ENCODE assay signal across 9 cellular contexts in genomic region chr3:45551214-45552010, GRCh38. TPM values are rescaled to one million over a fixed set of nuclear protein-coding genes. Genes with fewer than 3 reads are reported as not detected.
DNase-seq lines count a peak whose midpoint lies in the region; ATAC-seq and TF ChIP-seq lines count a peak whose summit lies in the region.
"Had no signal": no experiment of that assay in that cellular context is flagged by ENCODE, and none has a peak within 500 bp of the region (broad histone marks: within the 10 kb centered on the region; RNA-seq: fewer than 3 reads in every experiment).

No MANE protein-coding gene starts in this region.

- H3K27me3 ChIP-seq in H9 (ENCODE audit: insufficient read depth, low read length) (no peaks in the 10 kb centered on the region), right atrium auricular region (no peaks in the 10 kb centered on the region)

- H3K23ac ChIP-seq in H9 (ENCODE audit: insufficient read length, low read depth, low read length): no peak overlapping the region

- peak overlapping the region in 2 of 3 experiments; percentile 61 to 76; a peak in 3 of 7 replicates for H3K27ac Mint-ChIP-seq in H9
- H3K27ac Mint-ChIP-seq in activated T-helper 17 cell treated with anti-CD3 and anti-CD28 coated beads, Interleukin-2, amount 50 U/mL, for 72 hours: no peak overlapping the region
- H3K27ac Mint-ChIP-seq in activated T-helper 1 cell treated with anti-CD3 and anti-CD28 coated beads, Interleukin-12 subunit alpha, Interleukin-12 subunit beta, Interleukin-2, Interleukin-4 antibody, amounts not matched to agents 30 ng/mL and 10 ng/mL and 1 ng/mL, durations not matched to agents 14 hours and 24 hours and 36 hours: no peak overlapping the region
- H3K27ac Mint-ChIP-seq: activated B cell treated with CpG ODN at 0.5 μM for 24 hours had no signal

- no peak overlapping the region for H4K91ac ChIP-seq in H9 (ENCODE audit: insufficient read length, low read depth, low read length)

- ATAC-seq in activated T-helper 17 cell treated with anti-CD3 and anti-CD28 coated beads, Interleukin-2, amount 50 U/mL, for 72 hours (replicated peaks): peak; percentile 61
- ATAC-seq in stimulated activated naive CD8-positive, alpha-beta T cell treated with anti-CD3 and anti-CD28 coated beads, Interleukin-15, Interleukin-2, amounts not matched to agents 100 U/mL and 50 U/mL, for 24 hours: peak; percentile 45
- ATAC-seq in GM21381 (IDR thresholded peaks at IDR 0.05; ENCODE audit: unreplicated experiment) (no peak), HG03159 (IDR thresholded peaks at IDR 0.05; ENCODE audit: unreplicated experiment) (no peak)

- H4K20me1 ChIP-seq in H9 (ENCODE audit: control insufficient read depth, insufficient read depth, insufficient read length): no peaks in the 10 kb centered on the region

- H3K4me3 ChIP-seq in right atrium auricular region: no peak overlapping the region

- no peak overlapping the region for H3K4ac ChIP-seq in H9 (ENCODE audit: low read depth, low read length)

- no peak overlapping the region for H2BK20ac ChIP-seq in H9 (ENCODE audit: low read depth, low read length, poor library complexity, severe bottlenecking)

- H3K9me3 ChIP-seq in H9 (ENCODE audit: control insufficient read depth, low read depth, low read length) (no peaks in the 10 kb centered on the region), right atrium auricular region (no peaks in the 10 kb centered on the region)

- peaks cover 10 to 13% (median 11%) of the 10 kb centered on the region in 3 experiments; a peak in 6 of 7 replicates for H3K36me3 Mint-ChIP-seq in H9 (ENCODE audit: insufficient read depth in 1 of 3, low read depth in 3 of 3)
- H3K36me3 Mint-ChIP-seq in activated T-helper 17 cell treated with anti-CD3 and anti-CD28 coated beads, Interleukin-2, amount 50 U/mL, for 72 hours (ENCODE audit: low read depth): peaks cover 13% of the 10 kb centered on the region
- peaks cover 9% of the 10 kb centered on the region for H3K36me3 Mint-ChIP-seq in activated T-helper 1 cell treated with anti-CD3 and anti-CD28 coated beads, Interleukin-12 subunit alpha, Interleukin-12 subunit beta, Interleukin-2, Interleukin-4 antibody, amounts not matched to agents 30 ng/mL and 10 ng/mL and 1 ng/mL, durations not matched to agents 14 hours and 24 hours and 36 hours (ENCODE audit: low read depth)

- no peak overlapping the region for H3K18ac ChIP-seq in H9 (ENCODE audit: insufficient read length, low read depth, low read length)

- no peaks in the 10 kb centered on the region for H3K36me3 ChIP-seq in right atrium auricular region

- H2BK12ac ChIP-seq in H9 (ENCODE audit: insufficient read length, low read depth, low read length): no peak overlapping the region

- H3K79me1 ChIP-seq in H9 (ENCODE audit: insufficient read depth, low read depth, low read length, poor library complexity, severe bottlenecking): no peaks in the 10 kb centered on the region

- no peak overlapping the region for H2BK120ac ChIP-seq in H9 (ENCODE audit: low read depth, low read length, poor library complexity, severe bottlenecking)

- WGBS in H9 (ENCODE audit: extremely low coverage, insufficient read length, low lambda C conversion rate): no CpG with 5 or more reads among the region's 11 CpGs

- intact Hi-C loops in activated T-helper 1 cell treated with anti-CD3 and anti-CD28 coated beads, Interleukin-12 subunit alpha, Interleukin-12 subunit beta, Interleukin-2, Interleukin-4 antibody, amounts not matched to agents 30 ng/mL and 10 ng/mL and 1 ng/mL, durations not matched to agents 14 hours and 24 hours and 36 hours (cut with micrococcal nuclease): no loop called here
- intact Hi-C loops in head of caudate nucleus (cut with DNase I): no loop called here

- H3K27me3 Mint-ChIP-seq in H9 (ENCODE audit: low read depth): no peaks in the 10 kb centered on the region; the same call in 1 of the 2 replicates
- no peaks in the 10 kb centered on the region for H3K27me3 Mint-ChIP-seq in activated T-helper 17 cell treated with anti-CD3 and anti-CD28 coated beads, Interleukin-2, amount 50 U/mL, for 72 hours
- no peaks in the 10 kb centered on the region for H3K27me3 Mint-ChIP-seq in activated T-helper 1 cell treated with anti-CD3 and anti-CD28 coated beads, Interleukin-12 subunit alpha, Interleukin-12 subunit beta, Interleukin-2, Interleukin-4 antibody, amounts not matched to agents 30 ng/mL and 10 ng/mL and 1 ng/mL, durations not matched to agents 14 hours and 24 hours and 36 hours (ENCODE audit: insufficient read depth)
- H3K27me3 Mint-ChIP-seq: activated B cell treated with CpG ODN at 0.5 μM for 24 hours had no signal

- no peak overlapping the region for H4K5ac ChIP-seq in H9 (ENCODE audit: insufficient read length, low read depth, low read length)

- no peak overlapping the region for H3K56ac ChIP-seq in H9 (ENCODE audit: insufficient read length, low read depth, low read length)

- H3T11ph ChIP-seq in H9 (ENCODE audit: low read length): no peak overlapping the region

- H3K27ac ChIP-seq in H9 (ENCODE audit: insufficient read length, low read depth, low read length): no peak overlapping the region
- peak overlapping the region; percentile 83 to 84 for H3K27ac ChIP-seq in right atrium auricular region

- no peak overlapping the region for H4K8ac ChIP-seq in H9 (replicated peaks; ENCODE audit: insufficient read length, low read depth, low read length)

- no peak overlapping the region for H3K4me2 ChIP-seq in H9 (ENCODE audit: insufficient read depth, insufficient read length, low read length)

- H2BK5ac ChIP-seq in H9 (ENCODE audit: insufficient read length, low read length): no peak overlapping the region

- no peak overlapping the region for H2AFZ ChIP-seq in H9 (ENCODE audit: low read length)

- TF ChIP-seq CTCF in H9 (conservative IDR thresholded peaks at IDR 0.05) (no peak), right atrium auricular region (IDR thresholded peaks at IDR 0.05) (no peak)

- DNase-seq in H9 (no peak), right atrium auricular region (ENCODE audit: low spot score) (peak; percentile 86), head of caudate nucleus (no peak)
- peak; percentile 16 for DNase-seq in stimulated activated naive CD8-positive, alpha-beta T cell treated with anti-CD3 and anti-CD28 coated beads, Interleukin-15, Interleukin-2, amounts not matched to agents 100 U/mL and 50 U/mL, for 24 hours
- no peak for DNase-seq in activated T-helper 1 cell treated with anti-CD3 and anti-CD28 coated beads, Interleukin-12 subunit alpha, Interleukin-12 subunit beta, Interleukin-2, Interleukin-4 antibody, amounts not matched to agents 30 ng/mL and 10 ng/mL and 1 ng/mL, durations not matched to agents 14 hours and 24 hours and 36 hours (ENCODE audit: low spot score)
- DNase-seq: activated B cell treated with CpG ODN at 0.5 μM for 24 hours had no signal

- peaks cover 16 to 22% of the 10 kb centered on the region in 2 experiments for H3K4me1 Mint-ChIP-seq in H9
- no peaks in the 10 kb centered on the region for H3K4me1 Mint-ChIP-seq in activated T-helper 17 cell treated with anti-CD3 and anti-CD28 coated beads, Interleukin-2, amount 50 U/mL, for 72 hours
- peaks cover 9% of the 10 kb centered on the region for H3K4me1 Mint-ChIP-seq in activated T-helper 1 cell treated with anti-CD3 and anti-CD28 coated beads, Interleukin-12 subunit alpha, Interleukin-12 subunit beta, Interleukin-2, Interleukin-4 antibody, amounts not matched to agents 30 ng/mL and 10 ng/mL and 1 ng/mL, durations not matched to agents 14 hours and 24 hours and 36 hours (ENCODE audit: low read depth)

- no peak overlapping the region for H2AK5ac ChIP-seq in H9 (ENCODE audit: insufficient read length, low read length)

- H3K9me3 Mint-ChIP-seq in H9: no peaks in the 10 kb centered on the region
- no peaks in the 10 kb centered on the region for H3K9me3 Mint-ChIP-seq in activated T-helper 17 cell treated with anti-CD3 and anti-CD28 coated beads, Interleukin-2, amount 50 U/mL, for 72 hours
- no peaks in the 10 kb centered on the region for H3K9me3 Mint-ChIP-seq in activated T-helper 1 cell treated with anti-CD3 and anti-CD28 coated beads, Interleukin-12 subunit alpha, Interleukin-12 subunit beta, Interleukin-2, Interleukin-4 antibody, amounts not matched to agents 30 ng/mL and 10 ng/mL and 1 ng/mL, durations not matched to agents 14 hours and 24 hours and 36 hours
- H3K9me3 Mint-ChIP-seq: activated B cell treated with CpG ODN at 0.5 μM for 24 hours had no signal

- H3K79me2 ChIP-seq in H9 (ENCODE audit: insufficient read depth, low read length): no peaks in the 10 kb centered on the region

- no peak overlapping the region for H3K9ac ChIP-seq in H9 (ENCODE audit: extremely low read depth, insufficient read length, low read length)

- no peaks in the 10 kb centered on the region for H3K23me2 ChIP-seq in H9 (ENCODE audit: insufficient read length, low read depth, low read length, poor library complexity, severe bottlenecking)

- no peak overlapping the region for H2BK15ac ChIP-seq in H9 (ENCODE audit: low read depth, low read length)

- H3K4me3 Mint-ChIP-seq in H9: no peak overlapping the region
- no peak overlapping the region for H3K4me3 Mint-ChIP-seq in activated T-helper 17 cell treated with anti-CD3 and anti-CD28 coated beads, Interleukin-2, amount 50 U/mL, for 72 hours
- no peak overlapping the region for H3K4me3 Mint-ChIP-seq in activated T-helper 1 cell treated with anti-CD3 and anti-CD28 coated beads, Interleukin-12 subunit alpha, Interleukin-12 subunit beta, Interleukin-2, Interleukin-4 antibody, amounts not matched to agents 30 ng/mL and 10 ng/mL and 1 ng/mL, durations not matched to agents 14 hours and 24 hours and 36 hours
- H3K4me3 Mint-ChIP-seq: activated B cell treated with CpG ODN at 0.5 μM for 24 hours had no signal

- no peak overlapping the region for H3K14ac ChIP-seq in H9 (ENCODE audit: insufficient read depth, low read length)

- H3K4me1 ChIP-seq in H9 (ENCODE audit: insufficient read depth, low read length) (peaks cover 2% of the 10 kb centered on the region; the same call in 1 of the 2 replicates), right atrium auricular region (peaks cover 0 to 74% of the 10 kb centered on the region in 2 donors)

RNA-seq across cellular contexts. Expression of gene LIMD1, which starts 43.1 kb away (rescaled TPM):
- total RNA-seq in H9 (2021) (34.6 and 34.8 TPM in 2 replicates), right atrium auricular region (10 to 100 TPM; 15.8 to 19.4 TPM)
- 10 to 100 TPM; 27.6 to 46.5 TPM for total RNA-seq in activated T-helper 17 cell treated with anti-CD3 and anti-CD28 coated beads, Interleukin-2, amount 50 U/mL, for 72 hours
- total RNA-seq in activated T-helper 1 cell treated with anti-CD3 and anti-CD28 coated beads, Interleukin-12 subunit alpha, Interleukin-12 subunit beta, Interleukin-2, Interleukin-4 antibody, amounts not matched to agents 30 ng/mL and 10 ng/mL and 1 ng/mL, durations not matched to agents 14 hours and 24 hours and 36 hours: 36.3 and 40.8 TPM in 2 replicates

Comparison
In these comparisons a context has a peak if more than half of its experiments do, and no peak if none do; other contexts are left out.
1. DNase-seq: peak in right atrium auricular region (single experiment) and stimulated activated naive CD8-positive, alpha-beta T cell treated with anti-CD3 and anti-CD28 coated beads, Interleukin-15, Interleukin-2, amounts not matched to agents 100 U/mL and 50 U/mL, for 24 hours (single experiment); none in H9 (single experiment), activated T-helper 1 cell treated with anti-CD3 and anti-CD28 coated beads, Interleukin-12 subunit alpha, Interleukin-12 subunit beta, Interleukin-2, Interleukin-4 antibody, amounts not matched to agents 30 ng/mL and 10 ng/mL and 1 ng/mL, durations not matched to agents 14 hours and 24 hours and 36 hours (single experiment) and head of caudate nucleus (0 of 42).
2. H3K27ac Mint-ChIP-seq: peak in H9 (2 of 3); none in activated T-helper 17 cell treated with anti-CD3 and anti-CD28 coated beads, Interleukin-2, amount 50 U/mL, for 72 hours (single experiment) and activated T-helper 1 cell treated with anti-CD3 and anti-CD28 coated beads, Interleukin-12 subunit alpha, Interleukin-12 subunit beta, Interleukin-2, Interleukin-4 antibody, amounts not matched to agents 30 ng/mL and 10 ng/mL and 1 ng/mL, durations not matched to agents 14 hours and 24 hours and 36 hours (single experiment).
3. ATAC-seq: peak in activated T-helper 17 cell treated with anti-CD3 and anti-CD28 coated beads, Interleukin-2, amount 50 U/mL, for 72 hours (single experiment) and stimulated activated naive CD8-positive, alpha-beta T cell treated with anti-CD3 and anti-CD28 coated beads, Interleukin-15, Interleukin-2, amounts not matched to agents 100 U/mL and 50 U/mL, for 24 hours (single experiment); none in GM21381 (single experiment) and HG03159 (single experiment).